ENCODE assay signal across 8 cellular contexts in the genomic region with DNA sequence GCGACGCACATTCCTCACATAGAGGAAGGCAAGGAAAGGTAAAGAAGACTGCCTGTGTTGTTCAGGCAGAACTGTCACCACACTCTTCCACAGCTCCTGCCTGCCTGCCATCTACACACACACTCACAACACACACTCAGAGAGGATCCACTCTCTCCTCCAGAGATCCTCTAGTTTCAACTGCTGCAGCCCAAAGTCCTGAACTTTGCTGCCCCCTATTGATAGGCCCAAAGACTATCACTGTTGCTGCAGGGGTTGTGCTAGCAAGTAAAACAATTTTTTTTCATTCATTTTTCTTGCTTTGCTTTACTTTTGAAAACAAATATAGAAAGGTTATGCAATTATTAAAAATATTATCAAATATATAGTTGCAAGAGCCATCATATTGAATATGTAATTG.
A peak's percentile ranks its signal among the peaks of the same experiment; 100 is the strongest.
DNase-seq lines count a peak whose midpoint lies in the region; ATAC-seq and TF ChIP-seq lines count a peak whose summit lies in the region.

No MANE protein-coding gene starts in this region.

- H3K4me1 ChIP-seq in tibial artery = peaks cover 0 to 6% (median 0%) of the 10 kb centered on the region in 4 donors

- no peak overlapping the region for H3K27ac ChIP-seq in tibial artery

- ATAC-seq in GM18502 (IDR thresholded peaks at IDR 0.05; ENCODE audit: poor library complexity, unreplicated experiment) (no peak), GM21526 (IDR thresholded peaks at IDR 0.05; ENCODE audit: low FRiP score, unreplicated experiment) (no peak)

- TF ChIP-seq CTCF in astrocyte of the cerebellum (IDR thresholded peaks at IDR 0.05; ENCODE audit: low read depth, low read length, missing control alignments) (peak; percentile 70), tibial artery (IDR thresholded peaks at IDR 0.05) (peak; percentile 26 to 38)

- no peaks in the 10 kb centered on the region for H3K27me3 ChIP-seq in tibial artery

- in situ Hi-C loops in astrocyte of the cerebellum (cut with HindIII; ENCODE audit: low sequenced_read_pairs) = no loop called here

- H3K9me3 ChIP-seq in tibial artery = no peaks in the 10 kb centered on the region

- intact Hi-C loops in tibial artery (cut with DNase I; ENCODE audit: low total_unique reads) = no loop called here

- DNase-seq in DMS153 (lab: John Stamatoyannopoulos, UW) (peak; percentile 60), HCEC 1CT (peak; percentile 34), NCI-H526 (lab: John Stamatoyannopoulos, UW) (peak; percentile 1 to 68), astrocyte of the cerebellum (ENCODE audit: low read depth) (no peak), iris pigment epithelial cell (ENCODE audit: low read depth) (peak; percentile 72), tibial artery (no peak)

- H3K4me3 ChIP-seq in astrocyte of the cerebellum (ENCODE audit: low read depth, low read length) = no peak overlapping the region
- H3K4me3 ChIP-seq in tibial artery = no peak overlapping the region

- H3K36me3 ChIP-seq in tibial artery = peaks cover 25 to 44% (median 26%) of the 10 kb centered on the region in 3 donors

Comparison
In these comparisons a context has a peak if more than half of its experiments do, and no peak if none do; other contexts are left out.
1. DNase-seq: peak in DMS153 (single experiment), HCEC 1CT (single experiment), NCI-H526 (2 of 2) and iris pigment epithelial cell (single experiment); none in astrocyte of the cerebellum (single experiment) and tibial artery (0 of 2).